In genomic region chr7:73404860-73405259, GRCh38 we compare ENCODE assay signal across 6 cellular contexts. TPM values are rescaled to one million over a fixed set of nuclear protein-coding genes. Genes with fewer than 3 reads are reported as not detected.
DNase-seq lines count a peak whose midpoint lies in the region; ATAC-seq and TF ChIP-seq lines count a peak whose summit lies in the region.
"Not testable (repeated sequence)": the region's sequence is repeated elsewhere in the genome, so short reads cannot be mapped to it uniquely, and the experiment has no call there.
"Had no signal": no experiment of that assay in that cellular context is flagged by ENCODE, and none has a peak within 500 bp of the region (broad histone marks: within the 10 kb centered on the region; RNA-seq: fewer than 3 reads in every experiment).

No MANE protein-coding gene starts in this region.

- H2BK15ac ChIP-seq in neuronal stem cell (ENCODE audit: low read length) = not testable (repeated sequence)

- H3K4me2 ChIP-seq in neuronal stem cell (ENCODE audit: insufficient read depth, low read length, poor library complexity, severe bottlenecking) = not testable (repeated sequence)

- no CpG with 5 or more reads among the region's 3 CpGs for WGBS in neuronal stem cell (ENCODE audit: extremely low coverage in 2 of 2, insufficient read length in 2 of 2, insufficient replicate concordance in 1 of 2), 2 donors

- not testable (repeated sequence) for H3K4me1 ChIP-seq in neuronal stem cell (ENCODE audit: control insufficient read depth in 2 of 2, insufficient read depth in 1 of 2, low read depth in 1 of 2, low read length in 2 of 2); upper lobe of right lung

- H3K9me3 ChIP-seq in neuronal stem cell (replicated peaks in 1 of 2; ENCODE audit: control insufficient read depth in 2 of 2, insufficient read depth in 1 of 2, low read depth in 1 of 2, low read length in 2 of 2); upper lobe of right lung: not testable (repeated sequence)

- H3K27me3 ChIP-seq in neuronal stem cell (ENCODE audit: control insufficient read depth in 3 of 3, insufficient read depth in 3 of 3, low read depth in 1 of 3, low read length in 3 of 3); upper lobe of right lung: not testable (repeated sequence)

- H4K8ac ChIP-seq in neuronal stem cell (ENCODE audit: low read depth, low read length) = not testable (repeated sequence)

- intact Hi-C loops in upper lobe of right lung (cut with DNase I) = not testable (repeated sequence)

- H2BK5ac ChIP-seq in neuronal stem cell (ENCODE audit: low read length) = peak overlapping the region; percentile 75

- not testable (repeated sequence) for H3K4me3 Mint-ChIP-seq in natural killer cell treated with Interleukin-12 subunit alpha and Interleukin-12 subunit beta and Interleukin-15 and Interleukin-18, amount 100 ng/mL, for 72 hours

- H2AK5ac ChIP-seq in neuronal stem cell (ENCODE audit: low read depth, low read length) = not testable (repeated sequence)

- not testable (repeated sequence) for H3K23ac ChIP-seq in neuronal stem cell (ENCODE audit: low read depth, low read length, poor library complexity)

- not testable (repeated sequence) for H2BK120ac ChIP-seq in neuronal stem cell (ENCODE audit: low read depth, low read length)

- TF ChIP-seq CTCF in upper lobe of right lung (IDR thresholded peaks at IDR 0.05) = not testable (repeated sequence)

- not testable (repeated sequence) for H3K36me3 Mint-ChIP-seq in natural killer cell treated with Interleukin-12 subunit alpha and Interleukin-12 subunit beta and Interleukin-15 and Interleukin-18, amount 100 ng/mL, for 72 hours

- ATAC-seq in SK-N-SH treated with all-trans-retinoic acid at 6 μM for 48 hours (peak; percentile 13; the same call in 1 of the 3 replicates), left lobe of liver (peak; percentile 19), upper lobe of right lung (peak; percentile 37)
- peak; percentile 41 to 56 for ATAC-seq in natural killer cell treated with Interleukin-12 subunit alpha and Interleukin-12 subunit beta and Interleukin-15 and Interleukin-18, amount 100 ng/mL, for 72 hours

- not testable (repeated sequence) for H3K4ac ChIP-seq in neuronal stem cell (ENCODE audit: low read length)

- not testable (repeated sequence) for H4K91ac ChIP-seq in neuronal stem cell (ENCODE audit: low read depth, low read length, poor library complexity)

- H3K79me1 ChIP-seq in neuronal stem cell (ENCODE audit: low read depth, low read length) = not testable (repeated sequence)

- DNase-seq in left lobe of liver (ENCODE audit: low spot score); natural killer cell treated with Interleukin-12 subunit alpha and Interleukin-12 subunit beta and Interleukin-15 and Interleukin-18, amount 100 ng/mL, for 72 hours (ENCODE audit: low spot score); neuronal stem cell (ENCODE audit: low spot score); upper lobe of right lung: not testable (repeated sequence)

- not testable (repeated sequence) for H3K4me1 Mint-ChIP-seq in natural killer cell treated with Interleukin-12 subunit alpha and Interleukin-12 subunit beta and Interleukin-15 and Interleukin-18, amount 100 ng/mL, for 72 hours (ENCODE audit: low read depth in 2 of 2)

- H2AFZ ChIP-seq in neuronal stem cell (ENCODE audit: low read length) = not testable (repeated sequence)

- H3K27ac ChIP-seq in neuronal stem cell (replicated peaks; ENCODE audit: low read length); upper lobe of right lung: not testable (repeated sequence)

- H3K4me3 ChIP-seq in neuronal stem cell (ENCODE audit: low read length in 2 of 2); upper lobe of right lung: not testable (repeated sequence)

- H3K36me3 ChIP-seq in neuronal stem cell (replicated peaks in 1 of 2; ENCODE audit: control insufficient read depth in 2 of 2, insufficient read depth in 2 of 2, low read length in 2 of 2); upper lobe of right lung: not testable (repeated sequence)

- H3K9me3 Mint-ChIP-seq in natural killer cell treated with Interleukin-12 subunit alpha and Interleukin-12 subunit beta and Interleukin-15 and Interleukin-18, amount 100 ng/mL, for 72 hours = not testable (repeated sequence)

- H3K27me3 Mint-ChIP-seq in natural killer cell treated with Interleukin-12 subunit alpha and Interleukin-12 subunit beta and Interleukin-15 and Interleukin-18, amount 100 ng/mL, for 72 hours = not testable (repeated sequence)

- not testable (repeated sequence) for H3K27ac Mint-ChIP-seq in natural killer cell treated with Interleukin-12 subunit alpha and Interleukin-12 subunit beta and Interleukin-15 and Interleukin-18, amount 100 ng/mL, for 72 hours

- not testable (repeated sequence) for H2BK12ac ChIP-seq in neuronal stem cell (ENCODE audit: low read length)

- not testable (repeated sequence) for H3K14ac ChIP-seq in neuronal stem cell (ENCODE audit: low read length)

- peak overlapping the region; percentile 57 for H3K18ac ChIP-seq in neuronal stem cell (ENCODE audit: low read length)

- not testable (repeated sequence) for H3K9ac ChIP-seq in neuronal stem cell (ENCODE audit: low read depth, low read length, poor library complexity)

RNA-seq across cellular contexts. Expression of gene FZD9, which starts 28.7 kb away (rescaled TPM):
- total RNA-seq in left lobe of liver (0.08 TPM), upper lobe of right lung (0.26 TPM)
- total RNA-seq in natural killer cell treated with Interleukin-12 subunit alpha and Interleukin-12 subunit beta and Interleukin-15 and Interleukin-18, amount 100 ng/mL, for 72 hours = under 1 TPM; 0.42 to 0.43 TPM
- 3.7 TPM for polyA plus RNA-seq in neuronal stem cell (2013, experiment 1 of 2)
- polyA plus RNA-seq in neuronal stem cell (2013, experiment 2 of 2) = 3.6 TPM
- total RNA-seq: CD4-positive, alpha-beta T cell had no signal
